In the genomic region with DNA sequence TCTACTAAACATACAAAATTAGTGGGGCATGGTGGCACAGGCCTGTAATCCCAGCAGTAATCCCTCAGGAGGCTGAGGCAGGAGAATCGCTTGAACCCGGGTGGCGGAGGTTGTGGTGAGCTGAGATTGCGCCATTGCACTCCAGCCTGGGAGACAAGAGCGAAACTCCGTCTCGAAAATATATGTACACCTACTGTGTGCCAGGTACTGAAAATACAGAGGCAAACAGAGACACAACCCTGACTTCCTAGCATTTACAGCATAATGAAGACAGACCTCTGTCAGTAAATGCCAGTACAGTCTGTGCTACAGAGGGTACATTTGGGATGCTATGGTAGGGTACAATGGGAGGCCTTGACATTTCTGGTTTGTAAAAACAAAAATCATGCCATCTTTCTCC, we compare ENCODE assay signal across 1 cellular context.
TF ChIP-seq lines count a peak whose summit lies in the region.

No MANE protein-coding gene starts in this region.

TF ChIP-seq in GM23338, 12 proteins besides CTCF, POLR2A, EP300 and RAD21 (continued from another document):
- TF ChIP-seq, protein P1, sequence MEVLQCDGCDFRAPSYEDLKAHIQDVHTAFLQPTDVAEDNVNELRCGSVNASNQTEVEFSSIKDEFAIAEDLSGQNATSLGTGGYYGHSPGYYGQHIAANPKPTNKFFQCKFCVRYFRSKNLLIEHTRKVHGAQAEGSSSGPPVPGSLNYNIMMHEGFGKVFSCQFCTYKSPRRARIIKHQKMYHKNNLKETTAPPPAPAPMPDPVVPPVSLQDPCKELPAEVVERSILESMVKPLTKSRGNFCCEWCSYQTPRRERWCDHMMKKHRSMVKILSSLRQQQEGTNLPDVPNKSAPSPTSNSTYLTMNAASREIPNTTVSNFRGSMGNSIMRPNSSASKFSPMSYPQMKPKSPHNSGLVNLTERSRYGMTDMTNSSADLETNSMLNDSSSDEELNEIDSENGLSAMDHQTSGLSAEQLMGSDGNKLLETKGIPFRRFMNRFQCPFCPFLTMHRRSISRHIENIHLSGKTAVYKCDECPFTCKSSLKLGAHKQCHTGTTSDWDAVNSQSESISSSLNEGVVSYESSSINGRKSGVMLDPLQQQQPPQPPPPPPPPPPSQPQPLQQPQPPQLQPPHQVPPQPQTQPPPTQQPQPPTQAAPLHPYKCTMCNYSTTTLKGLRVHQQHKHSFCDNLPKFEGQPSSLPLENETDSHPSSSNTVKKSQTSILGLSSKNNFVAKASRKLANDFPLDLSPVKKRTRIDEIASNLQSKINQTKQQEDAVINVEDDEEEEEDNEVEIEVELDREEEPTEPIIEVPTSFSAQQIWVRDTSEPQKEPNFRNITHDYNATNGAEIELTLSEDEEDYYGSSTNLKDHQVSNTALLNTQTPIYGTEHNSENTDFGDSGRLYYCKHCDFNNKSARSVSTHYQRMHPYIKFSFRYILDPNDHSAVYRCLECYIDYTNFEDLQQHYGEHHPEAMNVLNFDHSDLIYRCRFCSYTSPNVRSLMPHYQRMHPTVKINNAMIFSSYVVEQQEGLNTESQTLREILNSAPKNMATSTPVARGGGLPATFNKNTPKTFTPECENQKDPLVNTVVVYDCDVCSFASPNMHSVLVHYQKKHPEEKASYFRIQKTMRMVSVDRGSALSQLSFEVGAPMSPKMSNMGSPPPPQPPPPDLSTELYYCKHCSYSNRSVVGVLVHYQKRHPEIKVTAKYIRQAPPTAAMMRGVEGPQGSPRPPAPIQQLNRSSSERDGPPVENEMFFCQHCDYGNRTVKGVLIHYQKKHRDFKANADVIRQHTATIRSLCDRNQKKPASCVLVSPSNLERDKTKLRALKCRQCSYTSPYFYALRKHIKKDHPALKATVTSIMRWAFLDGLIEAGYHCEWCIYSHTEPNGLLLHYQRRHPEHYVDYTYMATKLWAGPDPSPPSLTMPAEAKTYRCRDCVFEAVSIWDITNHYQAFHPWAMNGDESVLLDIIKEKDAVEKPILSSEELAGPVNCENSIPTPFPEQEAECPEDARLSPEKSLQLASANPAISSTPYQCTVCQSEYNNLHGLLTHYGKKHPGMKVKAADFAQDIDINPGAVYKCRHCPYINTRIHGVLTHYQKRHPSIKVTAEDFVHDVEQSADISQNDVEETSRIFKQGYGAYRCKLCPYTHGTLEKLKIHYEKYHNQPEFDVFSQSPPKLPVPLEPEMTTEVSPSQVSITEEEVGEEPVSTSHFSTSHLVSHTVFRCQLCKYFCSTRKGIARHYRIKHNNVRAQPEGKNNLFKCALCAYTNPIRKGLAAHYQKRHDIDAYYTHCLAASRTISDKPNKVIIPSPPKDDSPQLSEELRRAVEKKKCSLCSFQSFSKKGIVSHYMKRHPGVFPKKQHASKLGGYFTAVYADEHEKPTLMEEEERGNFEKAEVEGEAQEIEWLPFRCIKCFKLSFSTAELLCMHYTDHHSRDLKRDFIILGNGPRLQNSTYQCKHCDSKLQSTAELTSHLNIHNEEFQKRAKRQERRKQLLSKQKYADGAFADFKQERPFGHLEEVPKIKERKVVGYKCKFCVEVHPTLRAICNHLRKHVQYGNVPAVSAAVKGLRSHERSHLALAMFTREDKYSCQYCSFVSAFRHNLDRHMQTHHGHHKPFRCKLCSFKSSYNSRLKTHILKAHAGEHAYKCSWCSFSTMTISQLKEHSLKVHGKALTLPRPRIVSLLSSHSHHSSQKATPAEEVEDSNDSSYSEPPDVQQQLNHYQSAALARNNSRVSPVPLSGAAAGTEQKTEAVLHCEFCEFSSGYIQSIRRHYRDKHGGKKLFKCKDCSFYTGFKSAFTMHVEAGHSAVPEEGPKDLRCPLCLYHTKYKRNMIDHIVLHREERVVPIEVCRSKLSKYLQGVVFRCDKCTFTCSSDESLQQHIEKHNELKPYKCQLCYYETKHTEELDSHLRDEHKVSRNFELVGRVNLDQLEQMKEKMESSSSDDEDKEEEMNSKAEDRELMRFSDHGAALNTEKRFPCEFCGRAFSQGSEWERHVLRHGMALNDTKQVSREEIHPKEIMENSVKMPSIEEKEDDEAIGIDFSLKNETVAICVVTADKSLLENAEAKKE (CRISPR knock-in tag; IDR thresholded peaks at IDR 0.05) = no peak
- no peak for TF ChIP-seq ZNF331 (CRISPR knock-in tag; IDR thresholded peaks at IDR 0.05; ENCODE audit: low read depth)
- TF ChIP-seq JUNB (IDR thresholded peaks at IDR 0.05; ENCODE audit: unreplicated experiment) = no peak
- TF ChIP-seq, protein P2, sequence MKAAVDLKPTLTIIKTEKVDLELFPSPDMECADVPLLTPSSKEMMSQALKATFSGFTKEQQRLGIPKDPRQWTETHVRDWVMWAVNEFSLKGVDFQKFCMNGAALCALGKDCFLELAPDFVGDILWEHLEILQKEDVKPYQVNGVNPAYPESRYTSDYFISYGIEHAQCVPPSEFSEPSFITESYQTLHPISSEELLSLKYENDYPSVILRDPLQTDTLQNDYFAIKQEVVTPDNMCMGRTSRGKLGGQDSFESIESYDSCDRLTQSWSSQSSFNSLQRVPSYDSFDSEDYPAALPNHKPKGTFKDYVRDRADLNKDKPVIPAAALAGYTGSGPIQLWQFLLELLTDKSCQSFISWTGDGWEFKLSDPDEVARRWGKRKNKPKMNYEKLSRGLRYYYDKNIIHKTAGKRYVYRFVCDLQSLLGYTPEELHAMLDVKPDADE (IDR thresholded peaks at IDR 0.05) = no peak
- no peak for TF ChIP-seq EZH2 (IDR thresholded peaks at IDR 0.05; ENCODE audit: low read depth, unreplicated experiment)
- no peak for TF ChIP-seq EZH2phosphoT487 (IDR thresholded peaks at IDR 0.05; ENCODE audit: unreplicated experiment)
- TF ChIP-seq ZNF114 (CRISPR knock-in tag; IDR thresholded peaks at IDR 0.05) = no peak
- TF ChIP-seq, protein P3, sequence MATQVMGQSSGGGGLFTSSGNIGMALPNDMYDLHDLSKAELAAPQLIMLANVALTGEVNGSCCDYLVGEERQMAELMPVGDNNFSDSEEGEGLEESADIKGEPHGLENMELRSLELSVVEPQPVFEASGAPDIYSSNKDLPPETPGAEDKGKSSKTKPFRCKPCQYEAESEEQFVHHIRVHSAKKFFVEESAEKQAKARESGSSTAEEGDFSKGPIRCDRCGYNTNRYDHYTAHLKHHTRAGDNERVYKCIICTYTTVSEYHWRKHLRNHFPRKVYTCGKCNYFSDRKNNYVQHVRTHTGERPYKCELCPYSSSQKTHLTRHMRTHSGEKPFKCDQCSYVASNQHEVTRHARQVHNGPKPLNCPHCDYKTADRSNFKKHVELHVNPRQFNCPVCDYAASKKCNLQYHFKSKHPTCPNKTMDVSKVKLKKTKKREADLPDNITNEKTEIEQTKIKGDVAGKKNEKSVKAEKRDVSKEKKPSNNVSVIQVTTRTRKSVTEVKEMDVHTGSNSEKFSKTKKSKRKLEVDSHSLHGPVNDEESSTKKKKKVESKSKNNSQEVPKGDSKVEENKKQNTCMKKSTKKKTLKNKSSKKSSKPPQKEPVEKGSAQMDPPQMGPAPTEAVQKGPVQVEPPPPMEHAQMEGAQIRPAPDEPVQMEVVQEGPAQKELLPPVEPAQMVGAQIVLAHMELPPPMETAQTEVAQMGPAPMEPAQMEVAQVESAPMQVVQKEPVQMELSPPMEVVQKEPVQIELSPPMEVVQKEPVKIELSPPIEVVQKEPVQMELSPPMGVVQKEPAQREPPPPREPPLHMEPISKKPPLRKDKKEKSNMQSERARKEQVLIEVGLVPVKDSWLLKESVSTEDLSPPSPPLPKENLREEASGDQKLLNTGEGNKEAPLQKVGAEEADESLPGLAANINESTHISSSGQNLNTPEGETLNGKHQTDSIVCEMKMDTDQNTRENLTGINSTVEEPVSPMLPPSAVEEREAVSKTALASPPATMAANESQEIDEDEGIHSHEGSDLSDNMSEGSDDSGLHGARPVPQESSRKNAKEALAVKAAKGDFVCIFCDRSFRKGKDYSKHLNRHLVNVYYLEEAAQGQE (IDR thresholded peaks at IDR 0.05; ENCODE audit: unreplicated experiment) = no peak
- no peak for TF ChIP-seq STAT1 (IDR thresholded peaks at IDR 0.05; ENCODE audit: unreplicated experiment)
- TF ChIP-seq NANOG (IDR thresholded peaks at IDR 0.05; ENCODE audit: borderline replicate concordance) = no peak
